In the genomic region with DNA sequence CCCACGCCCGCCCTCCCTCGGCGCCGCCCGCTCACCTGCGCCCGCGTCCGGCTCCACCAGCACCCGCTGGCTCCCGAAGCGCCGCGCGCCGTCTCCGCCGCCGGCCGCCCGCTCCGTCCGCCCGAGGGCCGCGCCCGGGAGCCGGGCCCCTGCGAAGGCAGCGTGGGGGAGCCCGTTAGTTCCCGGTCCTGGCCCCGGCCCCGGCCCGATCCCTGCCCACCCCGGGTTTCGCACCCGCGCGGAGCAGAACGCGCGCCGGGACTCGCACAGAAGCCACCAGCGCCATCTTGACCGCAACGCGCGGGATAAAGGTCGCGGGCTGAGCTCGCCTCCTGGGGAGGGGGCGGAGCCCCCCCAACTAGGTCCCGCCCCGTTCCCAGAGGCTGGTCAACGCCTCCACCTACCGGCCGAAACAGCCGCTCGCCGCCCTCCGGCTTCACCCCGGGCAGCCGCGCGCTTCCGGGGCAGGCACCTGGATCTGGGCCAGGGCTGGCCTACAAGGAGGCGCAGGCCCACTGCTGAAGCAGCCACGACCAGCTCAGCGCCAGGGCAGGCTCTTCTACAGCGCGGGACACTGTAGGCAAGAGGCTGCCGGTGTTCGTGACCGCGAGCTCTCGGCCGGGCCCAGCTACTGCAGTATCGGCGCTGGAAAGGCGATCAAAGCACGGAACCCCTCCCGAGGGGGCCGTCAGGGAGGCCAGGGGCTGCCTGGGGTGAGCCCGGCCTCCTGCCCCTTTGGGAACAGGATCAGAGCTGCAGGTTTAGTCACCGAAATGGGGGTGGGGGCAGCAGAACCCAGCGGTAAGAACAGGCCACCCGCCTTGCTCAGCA, we compare ENCODE assay signal across 8 cellular contexts. TPM values are rescaled to one million over a fixed set of nuclear protein-coding genes. Genes with fewer than 3 reads are reported as not detected.
DNase-seq lines count a peak whose midpoint lies in the region; ATAC-seq and TF ChIP-seq lines count a peak whose summit lies in the region.

A gene with protein sequence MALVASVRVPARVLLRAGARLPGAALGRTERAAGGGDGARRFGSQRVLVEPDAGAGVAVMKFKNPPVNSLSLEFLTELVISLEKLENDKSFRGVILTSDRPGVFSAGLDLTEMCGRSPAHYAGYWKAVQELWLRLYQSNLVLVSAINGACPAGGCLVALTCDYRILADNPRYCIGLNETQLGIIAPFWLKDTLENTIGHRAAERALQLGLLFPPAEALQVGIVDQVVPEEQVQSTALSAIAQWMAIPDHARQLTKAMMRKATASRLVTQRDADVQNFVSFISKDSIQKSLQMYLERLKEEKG (minus strand): TSS at position 307 of the 831 bp plus-strand sequence. CDS start 21 bp downstream, at position 286.

- DNase-seq in GM19240 (ENCODE audit: insufficient read length, low spot score) = peak; percentile 100
- DNase-seq in NCI-H748 (lab: John Stamatoyannopoulos, UW; ENCODE audit: unreplicated experiment) = peak; percentile 88
- DNase-seq in activated CD4-positive, alpha-beta memory T cell treated with anti-CD3 and anti-CD28 coated beads for 36 hours = peak; percentile 92
- peak; percentile 90 to 98 for DNase-seq in lower leg skin (ENCODE audit: low spot score in 2 of 2)
- peak; percentile 75 to 85 for DNase-seq in stimulated activated CD4-positive, alpha-beta T cell treated with anti-CD3 and anti-CD28 coated beads, Interleukin-4, amount 100 ng/mL, for 48 hours (ENCODE audit: low read depth in 2 of 2)

- no peaks in the 10 kb centered on the region for H3K9me3 Mint-ChIP-seq in activated CD4-positive, alpha-beta memory T cell treated with anti-CD3 and anti-CD28 coated beads for 36 hours

- peak within 1 kb of the TSS; percentile 89 for H3K27ac Mint-ChIP-seq in activated CD4-positive, alpha-beta memory T cell treated with anti-CD3 and anti-CD28 coated beads for 36 hours

- peaks cover 10 to 40% of the 10 kb centered on the region in 2 donors for H3K36me3 ChIP-seq in duodenal mucosa (ENCODE audit: control insufficient read depth in 1 of 2, insufficient read depth in 2 of 2, low read length in 2 of 2)

- CTCF ChIA-PET in activated CD4-positive, alpha-beta memory T cell treated with anti-CD3 and anti-CD28 coated beads for 36 hours (lab: Charles Lee) = interaction anchor here (0.6 to 4.0 kb wide), 12 partner anchors 12 to 264 kb away, joined by 3 to 31 read pairs (median 4); a partner anchor contains a TSS

- H3K9ac ChIP-seq in duodenal mucosa (ENCODE audit: low read depth in 1 of 2, low read length in 2 of 2) = peak within 1 kb of the TSS; percentile 61 to 77

- H3K27me3 ChIP-seq in duodenal mucosa (ENCODE audit: control insufficient read depth in 1 of 2, insufficient read depth in 2 of 2, low read length in 2 of 2) = no peaks in the 10 kb centered on the region

- H3K36me3 Mint-ChIP-seq in activated CD4-positive, alpha-beta memory T cell treated with anti-CD3 and anti-CD28 coated beads for 36 hours = peaks cover 27% of the 10 kb centered on the region

- H3K4me1 ChIP-seq in duodenal mucosa (ENCODE audit: control insufficient read depth in 1 of 2, insufficient read depth in 2 of 2, low read length in 2 of 2) = peaks cover 8 to 15% of the 10 kb centered on the region in 2 donors

- TF ChIP-seq CTCF in C4-2B (conservative IDR thresholded peaks at IDR 0.05) = no peak; the same call in 1 of the 2 replicates
- peak in 1 of 3 donors; percentile 51 for TF ChIP-seq CTCF in lower leg skin (IDR thresholded peaks at IDR 0.05)

- H3K4me1 Mint-ChIP-seq in activated CD4-positive, alpha-beta memory T cell treated with anti-CD3 and anti-CD28 coated beads for 36 hours (ENCODE audit: low read depth) = peaks cover 10% of the 10 kb centered on the region

- POLR2A ChIA-PET in activated CD4-positive, alpha-beta memory T cell treated with anti-CD3 and anti-CD28 coated beads for 36 hours (lab: Charles Lee) = interaction anchor here (0.5 to 3.1 kb wide), 12 partner anchors 10 to 264 kb away, joined by 3 to 13 read pairs (median 4); a partner anchor contains a TSS

- ATAC-seq in HG03460 (IDR thresholded peaks at IDR 0.05; ENCODE audit: unreplicated experiment) = peak; percentile 83

- no peaks in the 10 kb centered on the region for H3K9me3 ChIP-seq in duodenal mucosa (ENCODE audit: control insufficient read depth in 1 of 2, low read length in 2 of 2)

- no peaks in the 10 kb centered on the region for H3K27me3 Mint-ChIP-seq in activated CD4-positive, alpha-beta memory T cell treated with anti-CD3 and anti-CD28 coated beads for 36 hours

- TF ChIP-seq POLR2A in lower leg skin (IDR thresholded peaks at IDR 0.05) = no peak

- H3K27ac ChIP-seq in C4-2B (peak within 1 kb of the TSS; percentile 83), duodenal mucosa (ENCODE audit: low read depth, low read length) (peak within 1 kb of the TSS; percentile 81)

- H3K4me3 Mint-ChIP-seq in activated CD4-positive, alpha-beta memory T cell treated with anti-CD3 and anti-CD28 coated beads for 36 hours = peak within 1 kb of the TSS; percentile 88

- 4 to 9% methylated on average over 20 to 34 of the region's 90 CpGs for WGBS in lower leg skin, 2 donors

- intact Hi-C loops in activated CD4-positive, alpha-beta memory T cell treated with anti-CD3 and anti-CD28 coated beads for 36 hours (cut with micrococcal nuclease) = loop anchor here (2.0 to 5.0 kb wide), 3 partner anchors 17 to 44 kb away; a partner anchor contains a TSS
- intact Hi-C loops in lower leg skin (cut with DNase I; ENCODE audit: low total_unique reads) = no loop called here

- H3K4me3 ChIP-seq in duodenal mucosa (ENCODE audit: low read depth in 1 of 2, low read length in 2 of 2) = peak within 1 kb of the TSS; percentile 76 to 77
- peak within 1 kb of the TSS; percentile 63 for H3K4me3 ChIP-seq in lower leg skin (ENCODE audit: low read depth, poor library complexity, severe bottlenecking)

RNA-seq across cellular contexts. Expression of the gene that starts here (rescaled TPM):
- 10 to 100 TPM; 50.7 to 52.5 TPM for total RNA-seq in activated CD4-positive, alpha-beta memory T cell treated with anti-CD3 and anti-CD28 coated beads for 36 hours
- total RNA-seq in lower leg skin = 10 to 100 TPM; 37.1 to 69.9 (median 54.5) TPM

Comparison
In these comparisons a context has a peak if more than half of its experiments do, and no peak if none do; other contexts are left out.
1. Peak in every context shown above with its lines: DNase-seq, ATAC-seq, H3K4me3 ChIP-seq and H3K27ac ChIP-seq.